Comparison of ENCODE assay signal across 10 cellular contexts in genomic region chr3:23659274-23659673, GRCh38.
A peak's percentile ranks its signal among the peaks of the same experiment; 100 is the strongest.
DNase-seq lines count a peak whose midpoint lies in the region; ATAC-seq and FAIRE-seq lines count a peak whose summit lies in the region.
"Had no signal": no experiment of that assay in that cellular context is flagged by ENCODE, and none has a peak within 500 bp of the region (broad histone marks: within the 10 kb centered on the region; RNA-seq: fewer than 3 reads in every experiment).

No MANE protein-coding gene starts in this region.

- no peak for FAIRE-seq in small intestine (lab: Jason Lieb, UNC)

- no peaks in the 10 kb centered on the region for H3K36me3 ChIP-seq in Karpas-422 (ENCODE audit: insufficient read depth, low read length)
- no peaks in the 10 kb centered on the region for H3K36me3 ChIP-seq in small intestine (ENCODE audit: control insufficient read depth in 2 of 2, insufficient read depth in 2 of 2, low read length in 2 of 2)
- H3K36me3 ChIP-seq: ascending aorta had no signal

- H3K9me3 Mint-ChIP-seq in activated T-cell treated with anti-CD3 and anti-CD28 coated beads, Interleukin-2, amount 50 U/mL, for 72 hours, result peaks cover 4 to 5% of the 10 kb centered on the region in 2 donors

- no peaks in the 10 kb centered on the region for H4K20me1 ChIP-seq in Karpas-422 (ENCODE audit: insufficient read depth, low read depth, low read length)

- no peak overlapping the region for H2AFZ ChIP-seq in Karpas-422 (ENCODE audit: low read length)

- no peak overlapping the region for H3K4me3 Mint-ChIP-seq in activated T-cell treated with anti-CD3 and anti-CD28 coated beads, Interleukin-2, amount 50 U/mL, for 72 hours

- no peaks in the 10 kb centered on the region for H3K9me3 ChIP-seq in Karpas-422 (ENCODE audit: low read length)
- H3K9me3 ChIP-seq in small intestine (ENCODE audit: control insufficient read depth, low read depth), result no peaks in the 10 kb centered on the region
- H3K9me3 ChIP-seq: ascending aorta had no signal

- ATAC-seq in GM19035 (IDR thresholded peaks at IDR 0.05; ENCODE audit: unreplicated experiment) (peak; percentile 65), HG02798 (IDR thresholded peaks at IDR 0.05; ENCODE audit: poor library complexity, unreplicated experiment) (peak; percentile 69)
- ATAC-seq in activated T-cell treated with anti-CD3 and anti-CD28 coated beads, Interleukin-2, amount 50 U/mL, for 72 hours (replicated peaks in 1 of 2), result no peak

- H3K27me3 ChIP-seq in Karpas-422 (ENCODE audit: low read length) (no peaks in the 10 kb centered on the region), small intestine (ENCODE audit: control insufficient read depth in 2 of 2, insufficient read depth in 2 of 2, low read length in 2 of 2) (no peaks in the 10 kb centered on the region)
- H3K27me3 ChIP-seq: ascending aorta had no signal

- no peak overlapping the region for H3K27ac Mint-ChIP-seq in activated T-cell treated with anti-CD3 and anti-CD28 coated beads, Interleukin-2, amount 50 U/mL, for 72 hours

- H3K27me3 Mint-ChIP-seq in activated T-cell treated with anti-CD3 and anti-CD28 coated beads, Interleukin-2, amount 50 U/mL, for 72 hours (ENCODE audit: low read depth), result peaks cover 37% of the 10 kb centered on the region

- no peaks in the 10 kb centered on the region for H3K9me2 ChIP-seq in Karpas-422 (replicated peaks; ENCODE audit: insufficient read depth, low read length)

- no peaks in the 10 kb centered on the region for H3K79me2 ChIP-seq in Karpas-422 (ENCODE audit: low read length)

- H3K36me3 Mint-ChIP-seq in activated T-cell treated with anti-CD3 and anti-CD28 coated beads, Interleukin-2, amount 50 U/mL, for 72 hours (ENCODE audit: insufficient read depth in 2 of 2), result peaks cover 0 to 3% of the 10 kb centered on the region in 2 donors

- H3K4me3 ChIP-seq in Karpas-422 (ENCODE audit: low read length) (no peak overlapping the region), small intestine (ENCODE audit: low read depth in 1 of 2, low read length in 2 of 2) (no peak overlapping the region)
- H3K4me3 ChIP-seq: ascending aorta had no signal

- 53 to 76% (median 62%) methylated on average over 8 of the region's 8 CpGs for WGBS in small intestine, 3 donors

- H3K4me1 ChIP-seq in Karpas-422 (ENCODE audit: low read length) (peaks cover 14% of the 10 kb centered on the region), small intestine (ENCODE audit: control insufficient read depth in 2 of 2, insufficient read depth in 1 of 2, low read depth in 1 of 2, low read length in 1 of 2) (peaks cover 0 to 3% of the 10 kb centered on the region in 2 donors)
- H3K4me1 ChIP-seq: ascending aorta had no signal

- H3K4me2 ChIP-seq in Karpas-422 (ENCODE audit: low read depth, low read length, poor library complexity, severe bottlenecking), result peak overlapping the region; percentile 41

- H3K27ac ChIP-seq in Karpas-422 (ENCODE audit: low read length) (no peak overlapping the region), small intestine (ENCODE audit: low read depth in 1 of 2, low read length in 1 of 2) (no peak overlapping the region)
- H3K27ac ChIP-seq: ascending aorta, VCaP had no signal

- DNase-seq in Karpas-422 (no peak), pons (ENCODE audit: low spot score) (peak; percentile 68), small intestine (no peak)
- DNase-seq in activated CD4-positive, alpha-beta T cell treated with anti-CD3 and anti-CD28 coated beads for 1 hour, result no peak
- DNase-seq in activated T-cell treated with anti-CD3 and anti-CD28 coated beads, Interleukin-2, amount 50 U/mL, for 72 hours, result no peak
- DNase-seq: stimulated activated CD4-positive, alpha-beta T cell treated with anti-CD3 and anti-CD28 coated beads, Interleukin-1b, Interleukin-23, amount 100 ng/mL, for 48 hours had no signal

- H3K9ac ChIP-seq in Karpas-422 (ENCODE audit: low read length), result no peak overlapping the region

- H3K4me1 Mint-ChIP-seq in activated T-cell treated with anti-CD3 and anti-CD28 coated beads, Interleukin-2, amount 50 U/mL, for 72 hours (ENCODE audit: low read depth), result peaks cover 7% of the 10 kb centered on the region

Comparison
In these comparisons a context has a peak if more than half of its experiments do, and no peak if none do; other contexts are left out.
1. ATAC-seq: peak in GM19035 (single experiment) and HG02798 (single experiment); none in activated T-cell treated with anti-CD3 and anti-CD28 coated beads, Interleukin-2, amount 50 U/mL, for 72 hours (0 of 2).